13 cellular contexts compared by ENCODE assay signal in the genomic region with DNA sequence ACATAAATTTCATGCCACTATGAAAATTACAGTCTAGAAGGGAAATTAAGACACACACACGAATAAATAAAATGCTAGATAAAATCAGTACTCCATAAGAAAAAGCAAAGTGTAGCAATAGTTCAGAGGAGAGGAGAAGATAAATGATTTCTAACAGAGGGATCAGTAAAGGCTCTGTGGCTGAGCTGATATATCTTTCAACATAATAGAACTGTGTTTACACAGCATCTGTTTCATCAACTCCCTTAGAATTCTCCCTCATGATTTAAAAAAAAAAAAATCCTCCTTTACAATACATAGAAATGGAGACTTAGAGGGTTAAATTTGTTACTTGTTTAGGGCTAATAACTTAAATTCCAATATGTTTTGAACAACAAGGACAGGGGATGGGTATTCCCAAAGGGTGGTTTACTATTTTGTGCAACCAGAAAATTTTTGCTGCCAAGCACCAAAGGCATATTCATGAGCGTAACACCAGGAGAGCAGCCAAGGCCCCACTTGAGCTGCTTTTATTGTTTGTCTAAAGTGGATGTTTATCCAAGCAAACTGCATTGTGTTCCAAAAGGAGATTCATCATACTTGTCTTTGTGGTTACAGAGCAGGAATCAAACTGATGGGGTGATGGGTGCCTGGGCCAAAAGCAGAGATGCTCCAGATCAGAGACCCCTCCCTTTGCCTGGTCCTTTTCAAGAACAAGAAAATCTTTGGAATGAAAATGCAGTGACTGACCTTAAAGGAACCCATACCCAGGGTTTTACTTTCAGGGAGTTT.
DNase-seq lines count a peak whose midpoint lies in the region; ATAC-seq and TF ChIP-seq lines count a peak whose summit lies in the region.
"Had no signal": no experiment of that assay in that cellular context is flagged by ENCODE, and none has a peak within 500 bp of the region (broad histone marks: within the 10 kb centered on the region; RNA-seq: fewer than 3 reads in every experiment).

No MANE protein-coding gene starts in this region.

- intact Hi-C loops in left lung (cut with DNase I) = no loop called here
- intact Hi-C loops in activated CD4-positive, alpha-beta memory T cell treated with anti-CD3 and anti-CD28 coated beads for 36 hours (cut with micrococcal nuclease) = no loop called here

- no peaks in the 10 kb centered on the region for H3K36me3 ChIP-seq in SJSA1
- H3K36me3 ChIP-seq in left lung = no peaks in the 10 kb centered on the region

- no peaks in the 10 kb centered on the region for H3K27me3 Mint-ChIP-seq in activated CD4-positive, alpha-beta memory T cell treated with anti-CD3 and anti-CD28 coated beads for 36 hours

- POLR2A ChIA-PET in activated CD4-positive, alpha-beta memory T cell treated with anti-CD3 and anti-CD28 coated beads for 36 hours (lab: Charles Lee) = no interaction called here

- no peaks in the 10 kb centered on the region for H3K9me3 ChIP-seq in SJSA1 (replicated peaks)
- H3K9me3 ChIP-seq in left lung = no peaks in the 10 kb centered on the region
- H3K9me3 ChIP-seq: testis had no signal

- peaks cover 9% of the 10 kb centered on the region; the same call in 1 of the 2 replicates for H3K4me1 ChIP-seq in SJSA1 (replicated peaks)
- H3K4me1 ChIP-seq in left lung = no peaks in the 10 kb centered on the region
- H3K4me1 ChIP-seq: testis had no signal

- ATAC-seq in left lung (peak; percentile 57), HG02610 (IDR thresholded peaks at IDR 0.05; ENCODE audit: unreplicated experiment) (no peak)

- DNase-seq in C1 segment of cervical spinal cord (lab: John Stamatoyannopoulos, UW) (peak in 8 of 14 donors; percentile 1 to 24 (median 12)), NCI-H1417 (lab: John Stamatoyannopoulos, UW) (peak; percentile 90 to 99 (median 96)), SJSA1 (ENCODE audit: low read depth in 1 of 2, low spot score in 2 of 2) (peak; percentile 39), left lung (no peak), glomerular visceral epithelial cell (ENCODE audit: extremely low spot score) (no peak), GM13976 (ENCODE audit: low spot score) (no peak)
- DNase-seq in activated CD4-positive, alpha-beta memory T cell treated with anti-CD3 and anti-CD28 coated beads for 36 hours = no peak
- DNase-seq: activated CD4-positive, alpha-beta T cell treated with anti-CD3 and anti-CD28 coated beads for 4 hours; activated naive CD4-positive, alpha-beta T cell treated with Interleukin-2 at 50 U/mL for 16 hours; cortex of kidney; NCI-H2227 treated with DMSO at 0.1 percent for 48 hours; testis had no signal

- CTCF ChIA-PET in activated CD4-positive, alpha-beta memory T cell treated with anti-CD3 and anti-CD28 coated beads for 36 hours (lab: Charles Lee) = no interaction called here

- no peaks in the 10 kb centered on the region for H3K9me3 Mint-ChIP-seq in activated CD4-positive, alpha-beta memory T cell treated with anti-CD3 and anti-CD28 coated beads for 36 hours

- H3K36me3 Mint-ChIP-seq in activated CD4-positive, alpha-beta memory T cell treated with anti-CD3 and anti-CD28 coated beads for 36 hours = no peaks in the 10 kb centered on the region

- TF ChIP-seq CTCF in left lung (IDR thresholded peaks at IDR 0.05) = no peak
- TF ChIP-seq CTCF in GM13976 (IDR thresholded peaks at IDR 0.05; ENCODE audit: borderline replicate concordance, control extremely low read depth, extremely low read depth, insufficient read depth, missing control alignments) = no peak

- H3K27ac ChIP-seq in SJSA1 = no peak overlapping the region
- no peak overlapping the region for H3K27ac ChIP-seq in left lung
- H3K27ac ChIP-seq: testis had no signal

- in situ Hi-C loops in GM13976 (cut with MboI; ENCODE audit: low sequenced_read_pairs, unreplicated experiment) = no loop called here

- H3K4me3 ChIP-seq in SJSA1 = no peak overlapping the region
- H3K4me3 ChIP-seq in left lung = no peak overlapping the region
- H3K4me3 ChIP-seq: testis had no signal

- no peak overlapping the region for H3K27ac Mint-ChIP-seq in activated CD4-positive, alpha-beta memory T cell treated with anti-CD3 and anti-CD28 coated beads for 36 hours

- H3K27me3 ChIP-seq in SJSA1 (replicated peaks) (peaks cover 12% of the 10 kb centered on the region; the same call in 1 of the 2 replicates), left lung (no peaks in the 10 kb centered on the region)
- H3K27me3 ChIP-seq: testis had no signal

- H3K4me3 Mint-ChIP-seq in activated CD4-positive, alpha-beta memory T cell treated with anti-CD3 and anti-CD28 coated beads for 36 hours = no peak overlapping the region

- no peaks in the 10 kb centered on the region for H3K4me1 Mint-ChIP-seq in activated CD4-positive, alpha-beta memory T cell treated with anti-CD3 and anti-CD28 coated beads for 36 hours (ENCODE audit: low read depth)

Comparison
In these comparisons a context has a peak if more than half of its experiments do, and no peak if none do; other contexts are left out.
1. DNase-seq: peak in C1 segment of cervical spinal cord (8 of 14), NCI-H1417 (3 of 3) and SJSA1 (2 of 2); none in left lung (0 of 2), glomerular visceral epithelial cell (single experiment), activated CD4-positive, alpha-beta memory T cell treated with anti-CD3 and anti-CD28 coated beads for 36 hours (single experiment) and GM13976 (single experiment).